ENCODE assay signal across 1 cellular context in the genomic region with DNA sequence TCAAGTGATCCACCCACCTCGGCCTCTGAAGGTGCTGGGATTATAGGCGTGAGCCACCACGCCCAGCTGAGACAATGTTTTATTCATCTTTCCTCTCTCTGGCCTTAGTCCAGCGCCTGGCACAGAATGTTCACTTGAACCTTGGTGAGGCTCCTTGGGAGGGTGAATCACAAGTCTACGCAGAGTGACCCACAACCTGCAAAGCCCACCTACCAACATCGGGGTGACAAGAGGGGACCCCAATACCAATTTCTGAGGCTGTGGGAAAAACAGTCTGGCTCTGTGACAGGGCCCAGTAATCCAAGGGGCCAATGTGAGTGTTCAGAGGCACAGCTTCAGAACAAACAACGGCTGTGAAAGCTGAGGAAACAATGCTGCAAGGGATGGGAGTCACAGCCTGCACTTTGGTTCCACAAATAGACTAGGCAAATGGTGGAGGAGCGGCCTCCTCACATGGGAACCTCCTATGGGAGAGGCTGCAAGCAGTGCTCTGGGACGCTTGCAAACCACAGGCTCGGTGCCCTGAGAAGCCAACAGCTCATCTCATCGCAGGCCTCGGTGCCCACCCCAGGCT.
TF ChIP-seq lines count a peak whose summit lies in the region.

No MANE protein-coding gene starts in this region.

TF ChIP-seq in HepG2, 621 proteins besides CTCF, POLR2A, EP300 and RAD21 (continued from another document and continues in another):
- TF ChIP-seq, protein P1, sequence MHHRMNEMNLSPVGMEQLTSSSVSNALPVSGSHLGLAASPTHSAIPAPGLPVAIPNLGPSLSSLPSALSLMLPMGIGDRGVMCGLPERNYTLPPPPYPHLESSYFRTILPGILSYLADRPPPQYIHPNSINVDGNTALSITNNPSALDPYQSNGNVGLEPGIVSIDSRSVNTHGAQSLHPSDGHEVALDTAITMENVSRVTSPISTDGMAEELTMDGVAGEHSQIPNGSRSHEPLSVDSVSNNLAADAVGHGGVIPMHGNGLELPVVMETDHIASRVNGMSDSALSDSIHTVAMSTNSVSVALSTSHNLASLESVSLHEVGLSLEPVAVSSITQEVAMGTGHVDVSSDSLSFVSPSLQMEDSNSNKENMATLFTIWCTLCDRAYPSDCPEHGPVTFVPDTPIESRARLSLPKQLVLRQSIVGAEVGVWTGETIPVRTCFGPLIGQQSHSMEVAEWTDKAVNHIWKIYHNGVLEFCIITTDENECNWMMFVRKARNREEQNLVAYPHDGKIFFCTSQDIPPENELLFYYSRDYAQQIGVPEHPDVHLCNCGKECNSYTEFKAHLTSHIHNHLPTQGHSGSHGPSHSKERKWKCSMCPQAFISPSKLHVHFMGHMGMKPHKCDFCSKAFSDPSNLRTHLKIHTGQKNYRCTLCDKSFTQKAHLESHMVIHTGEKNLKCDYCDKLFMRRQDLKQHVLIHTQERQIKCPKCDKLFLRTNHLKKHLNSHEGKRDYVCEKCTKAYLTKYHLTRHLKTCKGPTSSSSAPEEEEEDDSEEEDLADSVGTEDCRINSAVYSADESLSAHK (CRISPR knock-in tag; IDR thresholded peaks at IDR 0.05; ENCODE audit: borderline replicate concordance), result no peak
- TF ChIP-seq ZMYM2 (CRISPR knock-in tag; IDR thresholded peaks at IDR 0.05), result peak; percentile 91
- no peak for TF ChIP-seq ZNF615 (CRISPR knock-in tag; IDR thresholded peaks at IDR 0.05; ENCODE audit: borderline replicate concordance)
- no peak for TF ChIP-seq NR1H2 (CRISPR knock-in tag; IDR thresholded peaks at IDR 0.05; ENCODE audit: borderline replicate concordance, low read depth)
- TF ChIP-seq CEBPB (IDR thresholded peaks at IDR 0.05; ENCODE audit: borderline replicate concordance, low read depth, low read length), result peak; percentile 80
- peak; percentile 80 for TF ChIP-seq ISL2 (CRISPR knock-in tag; IDR thresholded peaks at IDR 0.05)
- TF ChIP-seq ZNF282 (IDR thresholded peaks at IDR 0.05; ENCODE audit: partially characterized antibody), result no peak
- no peak for TF ChIP-seq NPAS2 (CRISPR knock-in tag; IDR thresholded peaks at IDR 0.05; ENCODE audit: borderline replicate concordance)
- TF ChIP-seq IKZF1 (IDR thresholded peaks at IDR 0.05), result no peak
- peak; percentile 80 for TF ChIP-seq ZNF605 (CRISPR knock-in tag; IDR thresholded peaks at IDR 0.05)
- TF ChIP-seq, protein P2, sequence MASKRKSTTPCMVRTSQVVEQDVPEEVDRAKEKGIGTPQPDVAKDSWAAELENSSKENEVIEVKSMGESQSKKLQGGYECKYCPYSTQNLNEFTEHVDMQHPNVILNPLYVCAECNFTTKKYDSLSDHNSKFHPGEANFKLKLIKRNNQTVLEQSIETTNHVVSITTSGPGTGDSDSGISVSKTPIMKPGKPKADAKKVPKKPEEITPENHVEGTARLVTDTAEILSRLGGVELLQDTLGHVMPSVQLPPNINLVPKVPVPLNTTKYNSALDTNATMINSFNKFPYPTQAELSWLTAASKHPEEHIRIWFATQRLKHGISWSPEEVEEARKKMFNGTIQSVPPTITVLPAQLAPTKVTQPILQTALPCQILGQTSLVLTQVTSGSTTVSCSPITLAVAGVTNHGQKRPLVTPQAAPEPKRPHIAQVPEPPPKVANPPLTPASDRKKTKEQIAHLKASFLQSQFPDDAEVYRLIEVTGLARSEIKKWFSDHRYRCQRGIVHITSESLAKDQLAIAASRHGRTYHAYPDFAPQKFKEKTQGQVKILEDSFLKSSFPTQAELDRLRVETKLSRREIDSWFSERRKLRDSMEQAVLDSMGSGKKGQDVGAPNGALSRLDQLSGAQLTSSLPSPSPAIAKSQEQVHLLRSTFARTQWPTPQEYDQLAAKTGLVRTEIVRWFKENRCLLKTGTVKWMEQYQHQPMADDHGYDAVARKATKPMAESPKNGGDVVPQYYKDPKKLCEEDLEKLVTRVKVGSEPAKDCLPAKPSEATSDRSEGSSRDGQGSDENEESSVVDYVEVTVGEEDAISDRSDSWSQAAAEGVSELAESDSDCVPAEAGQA (IDR thresholded peaks at IDR 0.05; ENCODE audit: low read depth), result 0 out of 2 replicates have a peak, but pooled peaks have one; percentile 42
- TF ChIP-seq, protein P2 (CRISPR knock-in tag; IDR thresholded peaks at IDR 0.05; ENCODE audit: borderline replicate concordance), result no peak
- no peak for TF ChIP-seq ZNF468 (CRISPR knock-in tag; IDR thresholded peaks at IDR 0.05)
- no peak for TF ChIP-seq ZNF552 (CRISPR knock-in tag; IDR thresholded peaks at IDR 0.05; ENCODE audit: borderline replicate concordance)
- TF ChIP-seq, protein P3, sequence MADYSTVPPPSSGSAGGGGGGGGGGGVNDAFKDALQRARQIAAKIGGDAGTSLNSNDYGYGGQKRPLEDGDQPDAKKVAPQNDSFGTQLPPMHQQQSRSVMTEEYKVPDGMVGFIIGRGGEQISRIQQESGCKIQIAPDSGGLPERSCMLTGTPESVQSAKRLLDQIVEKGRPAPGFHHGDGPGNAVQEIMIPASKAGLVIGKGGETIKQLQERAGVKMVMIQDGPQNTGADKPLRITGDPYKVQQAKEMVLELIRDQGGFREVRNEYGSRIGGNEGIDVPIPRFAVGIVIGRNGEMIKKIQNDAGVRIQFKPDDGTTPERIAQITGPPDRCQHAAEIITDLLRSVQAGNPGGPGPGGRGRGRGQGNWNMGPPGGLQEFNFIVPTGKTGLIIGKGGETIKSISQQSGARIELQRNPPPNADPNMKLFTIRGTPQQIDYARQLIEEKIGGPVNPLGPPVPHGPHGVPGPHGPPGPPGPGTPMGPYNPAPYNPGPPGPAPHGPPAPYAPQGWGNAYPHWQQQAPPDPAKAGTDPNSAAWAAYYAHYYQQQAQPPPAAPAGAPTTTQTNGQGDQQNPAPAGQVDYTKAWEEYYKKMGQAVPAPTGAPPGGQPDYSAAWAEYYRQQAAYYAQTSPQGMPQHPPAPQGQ (CRISPR knock-in tag; IDR thresholded peaks at IDR 0.05; ENCODE audit: borderline replicate concordance), result no peak; the same call in 1 of the 2 replicates
- TF ChIP-seq, protein P4, sequence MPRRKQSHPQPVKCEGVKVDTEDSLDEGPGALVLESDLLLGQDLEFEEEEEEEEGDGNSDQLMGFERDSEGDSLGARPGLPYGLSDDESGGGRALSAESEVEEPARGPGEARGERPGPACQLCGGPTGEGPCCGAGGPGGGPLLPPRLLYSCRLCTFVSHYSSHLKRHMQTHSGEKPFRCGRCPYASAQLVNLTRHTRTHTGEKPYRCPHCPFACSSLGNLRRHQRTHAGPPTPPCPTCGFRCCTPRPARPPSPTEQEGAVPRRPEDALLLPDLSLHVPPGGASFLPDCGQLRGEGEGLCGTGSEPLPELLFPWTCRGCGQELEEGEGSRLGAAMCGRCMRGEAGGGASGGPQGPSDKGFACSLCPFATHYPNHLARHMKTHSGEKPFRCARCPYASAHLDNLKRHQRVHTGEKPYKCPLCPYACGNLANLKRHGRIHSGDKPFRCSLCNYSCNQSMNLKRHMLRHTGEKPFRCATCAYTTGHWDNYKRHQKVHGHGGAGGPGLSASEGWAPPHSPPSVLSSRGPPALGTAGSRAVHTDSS (CRISPR knock-in tag; conservative IDR thresholded peaks at IDR 0.05), result no peak
- TF ChIP-seq MBNL3 (CRISPR knock-in tag; conservative IDR thresholded peaks at IDR 0.05), result no peak
- no peak for TF ChIP-seq ZNF720 (CRISPR knock-in tag; IDR thresholded peaks at IDR 0.05)
- peak; percentile 95 for TF ChIP-seq ZMYM3 (CRISPR knock-in tag; IDR thresholded peaks at IDR 0.05)
- TF ChIP-seq MED8 (CRISPR knock-in tag; IDR thresholded peaks at IDR 0.05; ENCODE audit: insufficient replicate concordance), result no peak
- TF ChIP-seq PCBP1 (IDR thresholded peaks at IDR 0.05; ENCODE audit: borderline replicate concordance, low read depth, low read length), result no peak
- TF ChIP-seq GATAD2A (CRISPR knock-in tag; IDR thresholded peaks at IDR 0.05), result peak; percentile 92
- TF ChIP-seq ZNF326 (CRISPR knock-in tag; IDR thresholded peaks at IDR 0.05; ENCODE audit: borderline replicate concordance), result no peak
- TF ChIP-seq ARID2 (CRISPR knock-in tag; IDR thresholded peaks at IDR 0.05; ENCODE audit: borderline replicate concordance), result no peak
- no peak for TF ChIP-seq ATF7-NPFF (CRISPR knock-in tag; IDR thresholded peaks at IDR 0.05; ENCODE audit: low read depth)
- no peak for TF ChIP-seq ZC3H4 (CRISPR knock-in tag; IDR thresholded peaks at IDR 0.05; ENCODE audit: borderline replicate concordance)
- no peak for TF ChIP-seq MEIS1 (CRISPR knock-in tag; IDR thresholded peaks at IDR 0.05; ENCODE audit: borderline replicate concordance)
- no peak for TF ChIP-seq ZZZ3 (CRISPR knock-in tag; IDR thresholded peaks at IDR 0.05; ENCODE audit: borderline replicate concordance)
- TF ChIP-seq ZNF264 (CRISPR knock-in tag; IDR thresholded peaks at IDR 0.05), result 0 out of 2 replicates have a peak, but pooled peaks have one; percentile 18
- TF ChIP-seq RBAK (CRISPR knock-in tag; IDR thresholded peaks at IDR 0.05), result no peak
- TF ChIP-seq ZNF777 (CRISPR knock-in tag; IDR thresholded peaks at IDR 0.05), result no peak
- TF ChIP-seq, protein P5, sequence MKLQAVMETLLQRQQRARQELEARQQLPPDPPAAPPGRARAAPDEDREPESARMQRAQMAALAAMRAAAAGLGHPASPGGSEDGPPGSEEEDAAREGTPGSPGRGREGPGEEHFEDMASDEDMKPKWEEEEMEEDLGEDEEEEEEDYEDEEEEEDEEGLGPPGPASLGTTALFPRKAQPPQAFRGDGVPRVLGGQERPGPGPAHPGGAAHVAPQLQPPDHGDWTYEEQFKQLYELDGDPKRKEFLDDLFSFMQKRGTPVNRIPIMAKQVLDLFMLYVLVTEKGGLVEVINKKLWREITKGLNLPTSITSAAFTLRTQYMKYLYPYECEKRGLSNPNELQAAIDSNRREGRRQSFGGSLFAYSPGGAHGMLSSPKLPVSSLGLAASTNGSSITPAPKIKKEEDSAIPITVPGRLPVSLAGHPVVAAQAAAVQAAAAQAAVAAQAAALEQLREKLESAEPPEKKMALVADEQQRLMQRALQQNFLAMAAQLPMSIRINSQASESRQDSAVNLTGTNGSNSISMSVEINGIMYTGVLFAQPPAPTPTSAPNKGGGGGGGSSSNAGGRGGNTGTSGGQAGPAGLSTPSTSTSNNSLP (IDR thresholded peaks at IDR 0.05; ENCODE audit: low read depth, low read length), result peak; percentile 50; the same call in 1 of the 2 replicates
- TF ChIP-seq SMAD9 (CRISPR knock-in tag; IDR thresholded peaks at IDR 0.05), result no peak
- TF ChIP-seq ONECUT2 (CRISPR knock-in tag; IDR thresholded peaks at IDR 0.05), result peak; percentile 49; the same call in 1 of the 2 replicates
- TF ChIP-seq JUN (CRISPR knock-in tag; IDR thresholded peaks at IDR 0.05), result no peak
- peak; percentile 92 for TF ChIP-seq MEF2D (CRISPR knock-in tag; IDR thresholded peaks at IDR 0.05)
- TF ChIP-seq ZNF460 (CRISPR knock-in tag; IDR thresholded peaks at IDR 0.05; ENCODE audit: borderline replicate concordance), result no peak; the same call in 1 of the 2 replicates
- TF ChIP-seq ZBTB8A (CRISPR knock-in tag; IDR thresholded peaks at IDR 0.05; ENCODE audit: borderline replicate concordance, low read depth), result no peak
- TF ChIP-seq, protein P6, sequence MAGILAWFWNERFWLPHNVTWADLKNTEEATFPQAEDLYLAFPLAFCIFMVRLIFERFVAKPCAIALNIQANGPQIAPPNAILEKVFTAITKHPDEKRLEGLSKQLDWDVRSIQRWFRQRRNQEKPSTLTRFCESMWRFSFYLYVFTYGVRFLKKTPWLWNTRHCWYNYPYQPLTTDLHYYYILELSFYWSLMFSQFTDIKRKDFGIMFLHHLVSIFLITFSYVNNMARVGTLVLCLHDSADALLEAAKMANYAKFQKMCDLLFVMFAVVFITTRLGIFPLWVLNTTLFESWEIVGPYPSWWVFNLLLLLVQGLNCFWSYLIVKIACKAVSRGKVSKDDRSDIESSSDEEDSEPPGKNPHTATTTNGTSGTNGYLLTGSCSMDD (CRISPR knock-in tag; IDR thresholded peaks at IDR 0.05), result no peak
- no peak for TF ChIP-seq ZNF7 (CRISPR knock-in tag; IDR thresholded peaks at IDR 0.05)
- no peak for TF ChIP-seq ZNF484 (CRISPR knock-in tag; IDR thresholded peaks at IDR 0.05; ENCODE audit: borderline replicate concordance, low read depth)
- TF ChIP-seq, protein P7, sequence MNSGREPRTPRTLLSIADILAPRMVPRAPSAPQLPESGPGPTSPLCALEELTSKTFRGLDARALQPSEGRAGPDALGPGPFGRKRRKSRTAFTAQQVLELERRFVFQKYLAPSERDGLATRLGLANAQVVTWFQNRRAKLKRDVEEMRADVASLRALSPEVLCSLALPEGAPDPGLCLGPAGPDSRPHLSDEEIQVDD (CRISPR knock-in tag; IDR thresholded peaks at IDR 0.05; ENCODE audit: borderline replicate concordance), result no peak
- TF ChIP-seq RARG (CRISPR knock-in tag; IDR thresholded peaks at IDR 0.05; ENCODE audit: low read depth), result no peak
- no peak for TF ChIP-seq MLLT10 (CRISPR knock-in tag; IDR thresholded peaks at IDR 0.05)
- TF ChIP-seq, protein P8, sequence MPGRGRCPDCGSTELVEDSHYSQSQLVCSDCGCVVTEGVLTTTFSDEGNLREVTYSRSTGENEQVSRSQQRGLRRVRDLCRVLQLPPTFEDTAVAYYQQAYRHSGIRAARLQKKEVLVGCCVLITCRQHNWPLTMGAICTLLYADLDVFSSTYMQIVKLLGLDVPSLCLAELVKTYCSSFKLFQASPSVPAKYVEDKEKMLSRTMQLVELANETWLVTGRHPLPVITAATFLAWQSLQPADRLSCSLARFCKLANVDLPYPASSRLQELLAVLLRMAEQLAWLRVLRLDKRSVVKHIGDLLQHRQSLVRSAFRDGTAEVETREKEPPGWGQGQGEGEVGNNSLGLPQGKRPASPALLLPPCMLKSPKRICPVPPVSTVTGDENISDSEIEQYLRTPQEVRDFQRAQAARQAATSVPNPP (CRISPR knock-in tag; IDR thresholded peaks at IDR 0.05), result peak; percentile 62; the same call in 1 of the 2 replicates
- TF ChIP-seq, protein P9, sequence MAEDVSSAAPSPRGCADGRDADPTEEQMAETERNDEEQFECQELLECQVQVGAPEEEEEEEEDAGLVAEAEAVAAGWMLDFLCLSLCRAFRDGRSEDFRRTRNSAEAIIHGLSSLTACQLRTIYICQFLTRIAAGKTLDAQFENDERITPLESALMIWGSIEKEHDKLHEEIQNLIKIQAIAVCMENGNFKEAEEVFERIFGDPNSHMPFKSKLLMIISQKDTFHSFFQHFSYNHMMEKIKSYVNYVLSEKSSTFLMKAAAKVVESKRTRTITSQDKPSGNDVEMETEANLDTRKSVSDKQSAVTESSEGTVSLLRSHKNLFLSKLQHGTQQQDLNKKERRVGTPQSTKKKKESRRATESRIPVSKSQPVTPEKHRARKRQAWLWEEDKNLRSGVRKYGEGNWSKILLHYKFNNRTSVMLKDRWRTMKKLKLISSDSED (CRISPR knock-in tag; IDR thresholded peaks at IDR 0.05), result no peak
- TF ChIP-seq PHF21A (CRISPR knock-in tag; IDR thresholded peaks at IDR 0.05), result peak; percentile 79
